Comparison of ENCODE assay signal across 9 cellular contexts in genomic region chr10:104260775-104261115, GRCh38. TPM values are rescaled to one million over a fixed set of nuclear protein-coding genes. Genes with fewer than 3 reads are reported as not detected.
A peak's percentile ranks its signal among the peaks of the same experiment; 100 is the strongest.
DNase-seq lines count a peak whose midpoint lies in the region; ATAC-seq and TF ChIP-seq lines count a peak whose summit lies in the region.
"Had no signal": no experiment of that assay in that cellular context is flagged by ENCODE, and none has a peak within 500 bp of the region (broad histone marks: within the 10 kb centered on the region; RNA-seq: fewer than 3 reads in every experiment).

No MANE protein-coding gene starts in this region.

- H3K4me1 ChIP-seq in suprapubic skin, result peaks cover 55% of the 10 kb centered on the region
- H3K4me1 ChIP-seq in BE2C, result no peaks in the 10 kb centered on the region; the same call in 1 of the 2 replicates

- H3K4me1 Mint-ChIP-seq in activated T-cell treated with anti-CD3 and anti-CD28 coated beads, Interleukin-2, amount 50 U/mL, for 4 hours (ENCODE audit: low read depth), result peaks cover 79% of the 10 kb centered on the region
- H3K4me1 Mint-ChIP-seq in activated T-helper 2 cell treated with anti-CD3 and anti-CD28 coated beads, Interferon-gamma antibody, Interleukin-2, Interleukin-4, amounts not matched to agents 10 μg/mL and 5 μg/mL and 100 μg/mL, durations not matched to agents 14 hours and 24 hours and 36 hours (ENCODE audit: low read depth), result peaks cover 62% of the 10 kb centered on the region

- no peaks in the 10 kb centered on the region for H3K9me3 ChIP-seq in suprapubic skin
- H3K9me3 ChIP-seq in BE2C, result no peaks in the 10 kb centered on the region
- H3K9me3 ChIP-seq: BLaER1 had no signal

- no peaks in the 10 kb centered on the region for H3K9me3 Mint-ChIP-seq in activated T-cell treated with anti-CD3 and anti-CD28 coated beads, Interleukin-2, amount 50 U/mL, for 4 hours
- no peaks in the 10 kb centered on the region for H3K9me3 Mint-ChIP-seq in activated T-helper 2 cell treated with anti-CD3 and anti-CD28 coated beads, Interferon-gamma antibody, Interleukin-2, Interleukin-4, amounts not matched to agents 10 μg/mL and 5 μg/mL and 100 μg/mL, durations not matched to agents 14 hours and 24 hours and 36 hours

- WGBS in suprapubic skin, result 25% methylated on average over 3 of the region's 3 CpGs

- H3K27ac Mint-ChIP-seq in activated T-helper 2 cell treated with anti-CD3 and anti-CD28 coated beads, Interferon-gamma antibody, Interleukin-2, Interleukin-4, amounts not matched to agents 10 μg/mL and 5 μg/mL and 100 μg/mL, durations not matched to agents 14 hours and 24 hours and 36 hours, result peak overlapping the region; percentile 91

- H3K36me3 ChIP-seq in suprapubic skin (peaks cover 68% of the 10 kb centered on the region), BE2C (peaks cover 55% of the 10 kb centered on the region)

- H3K27ac ChIP-seq in suprapubic skin, result peak overlapping the region; percentile 78
- H3K27ac ChIP-seq: BLaER1 had no signal

- no peak for TF ChIP-seq EP300 in suprapubic skin (IDR thresholded peaks at IDR 0.05)

- peak; percentile 80 to 82 for ATAC-seq in activated T-cell treated with anti-CD3 and anti-CD28 coated beads, Interleukin-2, amount 50 U/mL, for 4 hours
- ATAC-seq in left ventricle myocardium superior (peak; percentile 16), HG03196 (IDR thresholded peaks at IDR 0.05; ENCODE audit: unreplicated experiment) (no peak), GM19452 (IDR thresholded peaks at IDR 0.05; ENCODE audit: unreplicated experiment) (no peak)

- peak overlapping the region; percentile 55 for H3K4me3 Mint-ChIP-seq in activated T-cell treated with anti-CD3 and anti-CD28 coated beads, Interleukin-2, amount 50 U/mL, for 4 hours
- peak overlapping the region; percentile 23 for H3K4me3 Mint-ChIP-seq in activated T-helper 2 cell treated with anti-CD3 and anti-CD28 coated beads, Interferon-gamma antibody, Interleukin-2, Interleukin-4, amounts not matched to agents 10 μg/mL and 5 μg/mL and 100 μg/mL, durations not matched to agents 14 hours and 24 hours and 36 hours (ENCODE audit: low read depth)

- no peaks in the 10 kb centered on the region for H3K27me3 Mint-ChIP-seq in activated T-cell treated with anti-CD3 and anti-CD28 coated beads, Interleukin-2, amount 50 U/mL, for 4 hours (ENCODE audit: low read depth)
- no peaks in the 10 kb centered on the region for H3K27me3 Mint-ChIP-seq in activated T-helper 2 cell treated with anti-CD3 and anti-CD28 coated beads, Interferon-gamma antibody, Interleukin-2, Interleukin-4, amounts not matched to agents 10 μg/mL and 5 μg/mL and 100 μg/mL, durations not matched to agents 14 hours and 24 hours and 36 hours (ENCODE audit: low read depth)

- intact Hi-C loops in activated T-helper 2 cell treated with anti-CD3 and anti-CD28 coated beads, Interferon-gamma antibody, Interleukin-2, Interleukin-4, amounts not matched to agents 10 μg/mL and 5 μg/mL and 100 μg/mL, durations not matched to agents 14 hours and 24 hours and 36 hours (cut with micrococcal nuclease), result loop anchor here (1.0 to 10.0 kb wide), 2 partner anchors 8 to 566 kb away; no protein-coding TSS in a partner anchor
- intact Hi-C loops in left ventricle myocardium superior (cut with micrococcal nuclease), result no loop called here

- TF ChIP-seq CTCF in suprapubic skin (IDR thresholded peaks at IDR 0.05), result no peak
- TF ChIP-seq CTCF in BE2C (IDR thresholded peaks at IDR 0.05; ENCODE audit: low read depth, low read length), result no peak

- H3K36me3 Mint-ChIP-seq in activated T-cell treated with anti-CD3 and anti-CD28 coated beads, Interleukin-2, amount 50 U/mL, for 4 hours (ENCODE audit: insufficient read depth), result peaks cover 56% of the 10 kb centered on the region
- H3K36me3 Mint-ChIP-seq in activated T-helper 2 cell treated with anti-CD3 and anti-CD28 coated beads, Interferon-gamma antibody, Interleukin-2, Interleukin-4, amounts not matched to agents 10 μg/mL and 5 μg/mL and 100 μg/mL, durations not matched to agents 14 hours and 24 hours and 36 hours (ENCODE audit: low read depth), result peaks cover 86% of the 10 kb centered on the region

- no peak overlapping the region for H3K4me3 ChIP-seq in suprapubic skin
- H3K4me3 ChIP-seq in BE2C (ENCODE audit: low read depth, low read length), result no peak overlapping the region
- H3K4me3 ChIP-seq: BLaER1 had no signal

- no peak for TF ChIP-seq POLR2A in suprapubic skin (IDR thresholded peaks at IDR 0.05)

- no peak for DNase-seq in activated T-cell treated with anti-CD3 and anti-CD28 coated beads, Interleukin-2, amount 50 U/mL, for 4 hours
- DNase-seq in activated T-cell treated with anti-CD3 and anti-CD28 coated beads, Interleukin-2, amount 50 U/mL, for 1 hour, result no peak
- no peak for DNase-seq in activated T-helper 2 cell treated with anti-CD3 and anti-CD28 coated beads, Interferon-gamma antibody, Interleukin-2, Interleukin-4, amounts not matched to agents 10 μg/mL and 5 μg/mL and 100 μg/mL, durations not matched to agents 14 hours and 24 hours and 36 hours (ENCODE audit: low spot score)
- DNase-seq in left ventricle myocardium superior (no peak), suprapubic skin (ENCODE audit: low spot score in 2 of 2) (no peak), BE2C (no peak)

- H3K27me3 ChIP-seq in suprapubic skin (no peaks in the 10 kb centered on the region), BE2C (no peaks in the 10 kb centered on the region)
- H3K27me3 ChIP-seq: BLaER1 had no signal

RNA-seq across cellular contexts. Expression of gene GSTO1, which starts 6.1 kb away (rescaled TPM):
- 100 to 1,000 TPM in 1 of 3 donors, 10 to 100 TPM in 2; 74.8 to 115 (median 94.5) TPM for total RNA-seq in activated T-cell treated with anti-CD3 and anti-CD28 coated beads, Interleukin-2, amount 50 U/mL, for 4 hours
- 168 and 174 TPM in 2 replicates for total RNA-seq in activated T-helper 2 cell treated with anti-CD3 and anti-CD28 coated beads, Interferon-gamma antibody, Interleukin-2, Interleukin-4, amounts not matched to agents 10 μg/mL and 5 μg/mL and 100 μg/mL, durations not matched to agents 14 hours and 24 hours and 36 hours
- total RNA-seq in left ventricle myocardium superior (163 TPM), suprapubic skin (10 to 100 TPM; 38.2 to 61.4 (median 56.7) TPM)
- polyA plus RNA-seq in BE2C (2012; ENCODE audit: insufficient read depth, insufficient read length, low read depth), result 83.4 TPM

RNA-seq across cellular contexts. Expression of gene GSTO2, which starts 8.2 kb away (rescaled TPM):
- 1 to 10 TPM in 1 of 3 donors, under 1 TPM in 2; 0.33 to 1.1 (median 0.73) TPM for total RNA-seq in activated T-cell treated with anti-CD3 and anti-CD28 coated beads, Interleukin-2, amount 50 U/mL, for 4 hours
- total RNA-seq in activated T-helper 2 cell treated with anti-CD3 and anti-CD28 coated beads, Interferon-gamma antibody, Interleukin-2, Interleukin-4, amounts not matched to agents 10 μg/mL and 5 μg/mL and 100 μg/mL, durations not matched to agents 14 hours and 24 hours and 36 hours, result 0.57 and 1.4 TPM in 2 replicates
- total RNA-seq in left ventricle myocardium superior, result 1.1 TPM
- 10 to 100 TPM; 19.0 to 35.5 (median 25.4) TPM for total RNA-seq in suprapubic skin
- 0.68 TPM for polyA plus RNA-seq in BE2C (2012; ENCODE audit: insufficient read depth, insufficient read length, low read depth)

RNA-seq across cellular contexts. Expression of gene CFAP43, which starts 28.6 kb away (rescaled TPM):
- under 1 TPM in 1 of 3 donors, not detected in 2; 0.20 TPM for total RNA-seq in activated T-cell treated with anti-CD3 and anti-CD28 coated beads, Interleukin-2, amount 50 U/mL, for 4 hours
- 0.07 TPM in 1 of 2 replicates, not detected in the other for total RNA-seq in activated T-helper 2 cell treated with anti-CD3 and anti-CD28 coated beads, Interferon-gamma antibody, Interleukin-2, Interleukin-4, amounts not matched to agents 10 μg/mL and 5 μg/mL and 100 μg/mL, durations not matched to agents 14 hours and 24 hours and 36 hours
- total RNA-seq in left ventricle myocardium superior (not detected), suprapubic skin (1 to 10 TPM in 2 of 4 donors, under 1 TPM in 2; 0.76 to 1.5 (median 0.99) TPM)
- not detected for polyA plus RNA-seq in BE2C (2012; ENCODE audit: insufficient read depth, insufficient read length, low read depth)

Comparison
In these comparisons a context has a peak if more than half of its experiments do, and no peak if none do; other contexts are left out.
1. ATAC-seq: peak in activated T-cell treated with anti-CD3 and anti-CD28 coated beads, Interleukin-2, amount 50 U/mL, for 4 hours (2 of 2) and left ventricle myocardium superior (single experiment); none in HG03196 (single experiment) and GM19452 (single experiment).